In the genomic region with DNA sequence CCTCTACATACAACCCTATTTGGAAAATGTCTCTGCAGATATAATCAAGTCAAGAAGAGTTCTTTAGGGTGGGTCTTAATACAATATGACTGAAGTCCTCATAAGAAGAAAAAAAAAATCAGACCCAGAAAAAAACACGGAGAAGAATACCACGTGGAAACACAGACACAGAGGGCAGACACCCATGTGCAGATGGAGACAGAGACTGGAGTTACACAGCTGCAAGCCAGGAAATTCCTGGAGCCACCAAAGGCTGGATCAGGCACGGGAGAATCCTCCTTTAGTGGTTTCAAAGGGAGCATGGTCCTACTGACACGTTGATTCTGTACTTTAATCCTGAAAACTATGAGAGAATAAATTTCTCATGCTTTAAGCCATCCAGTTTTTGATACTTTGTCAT, we compare ENCODE assay signal across 27 cellular contexts.
"Had no signal": no experiment of that assay in that cellular context is flagged by ENCODE, and none has a peak within 500 bp of the region (broad histone marks: within the 10 kb centered on the region; RNA-seq: fewer than 3 reads in every experiment).

No MANE protein-coding gene starts in this region.

- H3K27me3 ChIP-seq: brain microvascular endothelial cell, dorsolateral prefrontal cortex had no signal

- FAIRE-seq: astrocyte, bronchial epithelial cell, frontal cortex had no signal

- H3K4me3 ChIP-seq: coronary artery, dorsolateral prefrontal cortex had no signal

- ATAC-seq: activated CD4-positive, CD25-positive, alpha-beta regulatory T cell treated with anti-CD3 and anti-CD28 coated beads, Interleukin-2, amount 50 U/mL, for 24 hours; activated CD8-positive, alpha-beta T cell treated with anti-CD3 and anti-CD28 coated beads for 36 hours; activated T-cell treated with anti-CD3 and anti-CD28 coated beads, Interleukin-2, amount 50 U/mL, for 4 hours; activated T-helper 17 cell treated with anti-CD3 and anti-CD28 coated beads, Interleukin-2, amount 50 U/mL, for 72 hours; esophagus mucosa had no signal

- H3K36me3 ChIP-seq: brain microvascular endothelial cell, WERI-Rb-1 had no signal

- DNase-seq: activated B cell treated with CpG ODN at 0.5 μM for 24 hours; activated CD4-positive, alpha-beta T cell treated with anti-CD3 and anti-CD28 coated beads for 48 hours; activated CD4-positive, alpha-beta T cell treated with anti-CD3 and anti-CD28 coated beads, Interleukin-2, amount 50 U/mL, for 1 hour; activated CD4-positive, alpha-beta T cell treated with anti-CD3 and anti-CD28 coated beads, Interleukin-2, amount 50 U/mL, for 48 hours; activated CD8-positive, alpha-beta memory T cell treated with anti-CD3 and anti-CD28 coated beads for 24 hours; activated CD8-positive, alpha-beta T cell treated with anti-CD3 and anti-CD28 coated beads for 36 hours; activated effector memory CD4-positive, alpha-beta T cell treated with Interleukin-2 at 50 U/mL for 16 hours; activated gamma-delta T cell treated with Interleukin-2 at 50 U/mL for 16 hours; activated naive CD4-positive, alpha-beta T cell treated with anti-CD3 and anti-CD28 coated beads, Interleukin-2, amount 50 U/mL, for 16 hours; activated naive CD4-positive, alpha-beta T cell treated with Interleukin-2 at 50 U/mL for 16 hours; activated T-cell treated with anti-CD3 and anti-CD28 coated beads, Interleukin-2, amount 50 U/mL, for 4 hours; amniotic stem cell; anterior cingulate cortex; brain microvascular endothelial cell; dorsolateral prefrontal cortex; effector memory CD4-positive, alpha-beta T cell; endodermal cell; head of caudate nucleus; T1000; WERI-Rb-1 had no signal

- H3K27ac ChIP-seq: brain microvascular endothelial cell, coronary artery, dorsolateral prefrontal cortex, WERI-Rb-1 had no signal
